ENCODE assay signal across 1 cellular context in the genomic region with DNA sequence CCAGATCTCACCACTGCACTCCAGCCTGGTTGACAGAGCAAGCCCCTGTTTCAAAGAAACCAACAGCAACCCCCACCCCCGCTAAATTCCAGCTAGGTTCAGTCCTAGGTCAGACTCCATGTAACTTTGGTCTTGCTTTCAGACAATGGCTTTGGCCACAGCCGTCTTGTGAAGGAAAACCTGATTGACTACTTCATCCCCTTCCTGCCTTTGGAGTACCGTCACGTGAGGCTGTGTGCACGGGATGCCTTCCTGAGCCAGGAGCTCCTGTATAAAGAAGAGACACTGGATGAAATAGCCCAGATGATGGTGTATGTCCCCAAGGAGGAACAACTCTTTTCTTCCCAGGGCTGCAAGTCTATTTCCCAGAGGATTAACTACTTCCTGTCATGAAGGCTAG.
TF ChIP-seq lines count a peak whose summit lies in the region.

No MANE protein-coding gene starts in this region.

TF ChIP-seq in WTC11, 78 proteins besides CTCF, POLR2A, EP300 and RAD21:
- no peak for TF ChIP-seq HMGA2 (CRISPR knock-in tag; IDR thresholded peaks at IDR 0.05)
- no peak for TF ChIP-seq NR1H2 (CRISPR knock-in tag; IDR thresholded peaks at IDR 0.05)
- TF ChIP-seq, protein P1, sequence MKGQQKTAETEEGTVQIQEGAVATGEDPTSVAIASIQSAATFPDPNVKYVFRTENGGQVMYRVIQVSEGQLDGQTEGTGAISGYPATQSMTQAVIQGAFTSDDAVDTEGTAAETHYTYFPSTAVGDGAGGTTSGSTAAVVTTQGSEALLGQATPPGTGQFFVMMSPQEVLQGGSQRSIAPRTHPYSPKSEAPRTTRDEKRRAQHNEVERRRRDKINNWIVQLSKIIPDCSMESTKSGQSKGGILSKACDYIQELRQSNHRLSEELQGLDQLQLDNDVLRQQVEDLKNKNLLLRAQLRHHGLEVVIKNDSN (CRISPR knock-in tag; IDR thresholded peaks at IDR 0.05) = no peak
- TF ChIP-seq, protein P2, sequence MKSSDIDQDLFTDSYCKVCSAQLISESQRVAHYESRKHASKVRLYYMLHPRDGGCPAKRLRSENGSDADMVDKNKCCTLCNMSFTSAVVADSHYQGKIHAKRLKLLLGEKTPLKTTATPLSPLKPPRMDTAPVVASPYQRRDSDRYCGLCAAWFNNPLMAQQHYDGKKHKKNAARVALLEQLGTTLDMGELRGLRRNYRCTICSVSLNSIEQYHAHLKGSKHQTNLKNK (CRISPR knock-in tag; IDR thresholded peaks at IDR 0.05) = no peak
- TF ChIP-seq ZBTB21 (CRISPR knock-in tag; IDR thresholded peaks at IDR 0.05; ENCODE audit: borderline replicate concordance) = no peak
- no peak for TF ChIP-seq GABPB1 (CRISPR knock-in tag; IDR thresholded peaks at IDR 0.05)
- TF ChIP-seq, protein P3, sequence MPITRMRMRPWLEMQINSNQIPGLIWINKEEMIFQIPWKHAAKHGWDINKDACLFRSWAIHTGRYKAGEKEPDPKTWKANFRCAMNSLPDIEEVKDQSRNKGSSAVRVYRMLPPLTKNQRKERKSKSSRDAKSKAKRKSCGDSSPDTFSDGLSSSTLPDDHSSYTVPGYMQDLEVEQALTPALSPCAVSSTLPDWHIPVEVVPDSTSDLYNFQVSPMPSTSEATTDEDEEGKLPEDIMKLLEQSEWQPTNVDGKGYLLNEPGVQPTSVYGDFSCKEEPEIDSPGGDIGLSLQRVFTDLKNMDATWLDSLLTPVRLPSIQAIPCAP (CRISPR knock-in tag; IDR thresholded peaks at IDR 0.05) = no peak
- no peak for TF ChIP-seq ZNF423 (CRISPR knock-in tag; IDR thresholded peaks at IDR 0.05)
- TF ChIP-seq ATF1 (CRISPR knock-in tag; IDR thresholded peaks at IDR 0.05) = no peak
- TF ChIP-seq, protein P4, sequence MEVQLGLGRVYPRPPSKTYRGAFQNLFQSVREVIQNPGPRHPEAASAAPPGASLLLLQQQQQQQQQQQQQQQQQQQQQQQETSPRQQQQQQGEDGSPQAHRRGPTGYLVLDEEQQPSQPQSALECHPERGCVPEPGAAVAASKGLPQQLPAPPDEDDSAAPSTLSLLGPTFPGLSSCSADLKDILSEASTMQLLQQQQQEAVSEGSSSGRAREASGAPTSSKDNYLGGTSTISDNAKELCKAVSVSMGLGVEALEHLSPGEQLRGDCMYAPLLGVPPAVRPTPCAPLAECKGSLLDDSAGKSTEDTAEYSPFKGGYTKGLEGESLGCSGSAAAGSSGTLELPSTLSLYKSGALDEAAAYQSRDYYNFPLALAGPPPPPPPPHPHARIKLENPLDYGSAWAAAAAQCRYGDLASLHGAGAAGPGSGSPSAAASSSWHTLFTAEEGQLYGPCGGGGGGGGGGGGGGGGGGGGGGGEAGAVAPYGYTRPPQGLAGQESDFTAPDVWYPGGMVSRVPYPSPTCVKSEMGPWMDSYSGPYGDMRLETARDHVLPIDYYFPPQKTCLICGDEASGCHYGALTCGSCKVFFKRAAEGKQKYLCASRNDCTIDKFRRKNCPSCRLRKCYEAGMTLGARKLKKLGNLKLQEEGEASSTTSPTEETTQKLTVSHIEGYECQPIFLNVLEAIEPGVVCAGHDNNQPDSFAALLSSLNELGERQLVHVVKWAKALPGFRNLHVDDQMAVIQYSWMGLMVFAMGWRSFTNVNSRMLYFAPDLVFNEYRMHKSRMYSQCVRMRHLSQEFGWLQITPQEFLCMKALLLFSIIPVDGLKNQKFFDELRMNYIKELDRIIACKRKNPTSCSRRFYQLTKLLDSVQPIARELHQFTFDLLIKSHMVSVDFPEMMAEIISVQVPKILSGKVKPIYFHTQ (CRISPR knock-in tag; IDR thresholded peaks at IDR 0.05) = no peak
- TF ChIP-seq ZNF317 (CRISPR knock-in tag; IDR thresholded peaks at IDR 0.05; ENCODE audit: borderline replicate concordance, low read depth) = no peak
- TF ChIP-seq MXD4 (CRISPR knock-in tag; IDR thresholded peaks at IDR 0.05; ENCODE audit: borderline replicate concordance) = no peak
- TF ChIP-seq NR3C1 (CRISPR knock-in tag; conservative IDR thresholded peaks at IDR 0.05; ENCODE audit: low read depth) = no peak
- TF ChIP-seq, protein P5, sequence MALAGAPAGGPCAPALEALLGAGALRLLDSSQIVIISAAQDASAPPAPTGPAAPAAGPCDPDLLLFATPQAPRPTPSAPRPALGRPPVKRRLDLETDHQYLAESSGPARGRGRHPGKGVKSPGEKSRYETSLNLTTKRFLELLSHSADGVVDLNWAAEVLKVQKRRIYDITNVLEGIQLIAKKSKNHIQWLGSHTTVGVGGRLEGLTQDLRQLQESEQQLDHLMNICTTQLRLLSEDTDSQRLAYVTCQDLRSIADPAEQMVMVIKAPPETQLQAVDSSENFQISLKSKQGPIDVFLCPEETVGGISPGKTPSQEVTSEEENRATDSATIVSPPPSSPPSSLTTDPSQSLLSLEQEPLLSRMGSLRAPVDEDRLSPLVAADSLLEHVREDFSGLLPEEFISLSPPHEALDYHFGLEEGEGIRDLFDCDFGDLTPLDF (CRISPR knock-in tag; IDR thresholded peaks at IDR 0.05) = no peak
- no peak for TF ChIP-seq SMAD4 (CRISPR knock-in tag; IDR thresholded peaks at IDR 0.05)
- TF ChIP-seq, protein P6, sequence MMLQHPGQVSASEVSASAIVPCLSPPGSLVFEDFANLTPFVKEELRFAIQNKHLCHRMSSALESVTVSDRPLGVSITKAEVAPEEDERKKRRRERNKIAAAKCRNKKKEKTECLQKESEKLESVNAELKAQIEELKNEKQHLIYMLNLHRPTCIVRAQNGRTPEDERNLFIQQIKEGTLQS (CRISPR knock-in tag; conservative IDR thresholded peaks at IDR 0.05) = no peak
- TF ChIP-seq IRF2 (CRISPR knock-in tag; IDR thresholded peaks at IDR 0.05; ENCODE audit: borderline replicate concordance, low read depth) = no peak
- TF ChIP-seq, protein P7, sequence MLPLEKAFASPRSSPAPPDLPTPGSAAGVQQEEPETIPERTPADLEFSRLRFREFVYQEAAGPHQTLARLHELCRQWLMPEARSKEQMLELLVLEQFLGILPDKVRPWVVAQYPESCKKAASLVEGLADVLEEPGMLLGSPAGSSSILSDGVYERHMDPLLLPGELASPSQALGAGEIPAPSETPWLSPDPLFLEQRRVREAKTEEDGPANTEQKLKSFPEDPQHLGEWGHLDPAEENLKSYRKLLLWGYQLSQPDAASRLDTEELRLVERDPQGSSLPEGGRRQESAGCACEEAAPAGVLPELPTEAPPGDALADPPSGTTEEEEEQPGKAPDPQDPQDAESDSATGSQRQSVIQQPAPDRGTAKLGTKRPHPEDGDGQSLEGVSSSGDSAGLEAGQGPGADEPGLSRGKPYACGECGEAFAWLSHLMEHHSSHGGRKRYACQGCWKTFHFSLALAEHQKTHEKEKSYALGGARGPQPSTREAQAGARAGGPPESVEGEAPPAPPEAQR (CRISPR knock-in tag; IDR thresholded peaks at IDR 0.05) = no peak
- no peak for TF ChIP-seq CREM (CRISPR knock-in tag; IDR thresholded peaks at IDR 0.05)
TF ChIP-seq in WTC11: peak in this region for 0.
